ENCODE assay signal across 1 cellular context in genomic region chr10:8044908-8045727, GRCh38.
TF ChIP-seq lines count a peak whose summit lies in the region.

No MANE protein-coding gene starts in this region.

TF ChIP-seq in IMR-90, 13 proteins besides CTCF, POLR2A, EP300 and RAD21 (continued from another document):
- no peak for TF ChIP-seq USF2 (IDR thresholded peaks at IDR 0.05; ENCODE audit: low read depth, low read length)
- TF ChIP-seq CHD1 (IDR thresholded peaks at IDR 0.05; ENCODE audit: low read depth, low read length): no peak
- no peak for TF ChIP-seq BHLHE40 (IDR thresholded peaks at IDR 0.05; ENCODE audit: low read depth, low read length)
- no peak for TF ChIP-seq MAZ (IDR thresholded peaks at IDR 0.05; ENCODE audit: borderline replicate concordance, low read depth, low read length)
- TF ChIP-seq RFX5 (IDR thresholded peaks at IDR 0.05; ENCODE audit: low read depth, low read length): no peak
- TF ChIP-seq ELK1 (IDR thresholded peaks at IDR 0.05; ENCODE audit: borderline replicate concordance, low read depth, low read length): no peak
- TF ChIP-seq SMC3 (IDR thresholded peaks at IDR 0.05; ENCODE audit: low read depth, low read length): no peak
- TF ChIP-seq MXI1 (IDR thresholded peaks at IDR 0.05; ENCODE audit: borderline replicate concordance, low read depth, low read length): no peak
- no peak for TF ChIP-seq FOS (IDR thresholded peaks at IDR 0.05; ENCODE audit: low read depth, low read length)
- TF ChIP-seq CEBPB (IDR thresholded peaks at IDR 0.05; ENCODE audit: low read depth, low read length): no peak
